Comparison of ENCODE assay signal across 21 cellular contexts in genomic region chr6:15378864-15379263, GRCh38.
A peak's percentile ranks its signal among the peaks of the same experiment; 100 is the strongest.
DNase-seq lines count a peak whose midpoint lies in the region; ATAC-seq, FAIRE-seq and TF ChIP-seq lines count a peak whose summit lies in the region.
"Had no signal": no experiment of that assay in that cellular context is flagged by ENCODE, and none has a peak within 500 bp of the region (broad histone marks: within the 10 kb centered on the region; RNA-seq: fewer than 3 reads in every experiment).

No MANE protein-coding gene starts in this region.

- H2AK5ac ChIP-seq in H1 (ENCODE audit: low read depth, low read length): no peak overlapping the region

- H3K56ac ChIP-seq in H1 (replicated peaks; ENCODE audit: insufficient read length, low read depth, low read length): no peak overlapping the region

- no peaks in the 10 kb centered on the region for H3K36me3 ChIP-seq in SK-N-SH (replicated peaks in 1 of 2; ENCODE audit: control insufficient read depth in 1 of 2, insufficient read depth in 2 of 2, low read length in 1 of 2)
- peaks cover 0 to 25% (median 9%) of the 10 kb centered on the region in 4 experiments; a peak in 4 of 8 replicates for H3K36me3 ChIP-seq in H1 (ENCODE audit: control insufficient read depth in 2 of 4, insufficient read depth in 4 of 4, low read length in 3 of 4)
- peaks cover 3% of the 10 kb centered on the region for H3K36me3 ChIP-seq in H7 (replicated peaks; ENCODE audit: control insufficient read depth, insufficient read depth, low read length)
- no peaks in the 10 kb centered on the region for H3K36me3 ChIP-seq in pancreas

- H3K4ac ChIP-seq in H1 (replicated peaks; ENCODE audit: insufficient read length, low read depth, low read length): no peak overlapping the region

- H3K14ac ChIP-seq in H1 (ENCODE audit: insufficient read length): no peak overlapping the region

- no peak for TF ChIP-seq EP300 in SK-N-SH (IDR thresholded peaks at IDR 0.05; ENCODE audit: borderline replicate concordance in 1 of 2, low read depth in 1 of 2, low read length in 1 of 2)
- TF ChIP-seq EP300 in H1 (IDR thresholded peaks at IDR 0.05; ENCODE audit: borderline replicate concordance in 1 of 2, low read depth in 2 of 2, low read length in 2 of 2): no peak

- TF ChIP-seq POLR2A in H1 (IDR thresholded peaks at IDR 0.05; ENCODE audit: control extremely low read depth in 1 of 2, low read depth in 2 of 2, low read length in 2 of 2): no peak

- TF ChIP-seq RAD21 in SK-N-SH (IDR thresholded peaks at IDR 0.05; ENCODE audit: low read length): no peak
- no peak for TF ChIP-seq RAD21 in H1 (IDR thresholded peaks at IDR 0.05 in 1 of 2, conservative IDR thresholded peaks at IDR 0.05 in 1 of 2; ENCODE audit: low read depth in 2 of 2, low read length in 2 of 2)

- H3K4me1 ChIP-seq in SK-N-SH (ENCODE audit: control insufficient read depth in 1 of 2, insufficient read depth in 2 of 2, low read depth in 1 of 2, low read length in 1 of 2) (peaks cover 0 to 2% of the 10 kb centered on the region in 2 experiments; a peak in 1 of 4 replicates), H1 (replicated peaks in 1 of 4; ENCODE audit: control insufficient read depth in 3 of 4, insufficient read depth in 4 of 4, low read length in 3 of 4) (peaks cover 3 to 41% (median 14%) of the 10 kb centered on the region in 4 experiments; a peak in 5 of 7 replicates), pancreas (peaks cover 0 to 4% (median 0%) of the 10 kb centered on the region in 3 donors)

- H2BK12ac ChIP-seq in H1 (ENCODE audit: low read depth, low read length): no peak overlapping the region

- H3K27me3 ChIP-seq in SK-N-SH (ENCODE audit: insufficient read depth): no peaks in the 10 kb centered on the region
- H3K27me3 ChIP-seq in H1 (replicated peaks in 1 of 4; ENCODE audit: control insufficient read depth in 3 of 4, extremely low read depth in 1 of 4, insufficient read depth in 3 of 4, low read length in 3 of 4): no peaks in the 10 kb centered on the region
- no peaks in the 10 kb centered on the region for H3K27me3 ChIP-seq in H7 (ENCODE audit: control insufficient read depth, insufficient read depth, low read length)
- H3K27me3 ChIP-seq in pancreas: no peaks in the 10 kb centered on the region

- ATAC-seq in SK-N-SH treated with all-trans-retinoic acid at 6 μM for 48 hours: no peak
- no peak for ATAC-seq in pancreas
- ATAC-seq: CD8-positive, alpha-beta T cell; Right ventricle myocardium inferior had no signal

- FAIRE-seq in H1 (lab: Jason Lieb, UNC) (no peak), pancreas (lab: Jason Lieb, UNC) (no peak)
- FAIRE-seq: GM12892, GM18507, RCC 7860 had no signal

- H2BK5ac ChIP-seq in H1 (ENCODE audit: low read depth, low read length): no peak overlapping the region

- POLR2A ChIA-PET in SK-N-SH (lab: Yijun Ruan, JAX) (no interaction called here), H1 (lab: Charles Lee; ENCODE audit: partially characterized antibody) (interaction anchor here (0.9 to 2.0 kb wide), 3 partner anchors 11 to 24 kb away, joined by 3 to 4 read pairs (median 3); no protein-coding TSS in a partner anchor)

- H2BK120ac ChIP-seq in H1 (replicated peaks; ENCODE audit: low read depth, low read length): no peak overlapping the region

- intact Hi-C loops in pancreas (cut with DNase I): no loop called here
- intact Hi-C loops in posterior cingulate gyrus (cut with DNase I): no loop called here

- H4K20me1 ChIP-seq in SK-N-SH (ENCODE audit: insufficient read depth) (peaks cover 9% of the 10 kb centered on the region), H1 (replicated peaks in 1 of 2; ENCODE audit: control insufficient read depth in 1 of 2, insufficient read depth in 2 of 2, low read length in 2 of 2) (peaks cover 52 to 78% of the 10 kb centered on the region in 2 experiments)

- no peak overlapping the region for H3K18ac ChIP-seq in H1 (ENCODE audit: extremely low read depth, low read length)

- no peaks in the 10 kb centered on the region for H3K9me2 ChIP-seq in SK-N-SH

- no peak overlapping the region for H3K27ac ChIP-seq in SK-N-SH (ENCODE audit: low read depth in 2 of 2, low read length in 1 of 2)
- no peak overlapping the region for H3K27ac ChIP-seq in H1 (ENCODE audit: low read depth, low read length)
- no peak overlapping the region for H3K27ac ChIP-seq in pancreas
- H3K27ac ChIP-seq: GM23248 had no signal

- H3K4me3 ChIP-seq in SK-N-SH (ENCODE audit: low read depth in 2 of 2, low read length in 1 of 2) (no peak overlapping the region), H1 (ENCODE audit: extremely low read depth in 1 of 4, insufficient read depth in 2 of 4, low read depth in 3 of 4, low read length in 4 of 4) (no peak overlapping the region), H7 (ENCODE audit: insufficient read depth, low read depth, low read length) (no peak overlapping the region), pancreas (no peak overlapping the region)
- H3K4me3 ChIP-seq: GM23248 had no signal

- no peak overlapping the region for H4K91ac ChIP-seq in H1 (replicated peaks; ENCODE audit: insufficient read length, low read length)

- no peak overlapping the region for H3K23ac ChIP-seq in H1 (ENCODE audit: insufficient read length)

- TF ChIP-seq CTCF in SK-N-SH (IDR thresholded peaks at IDR 0.05): no peak
- no peak for TF ChIP-seq CTCF in H1 (IDR thresholded peaks at IDR 0.05; ENCODE audit: control extremely low read depth in 1 of 3, insufficient read depth in 1 of 3, low read depth in 1 of 3, low read length in 3 of 3)
- TF ChIP-seq CTCF in pancreas (IDR thresholded peaks at IDR 0.05): no peak

- H3F3A ChIP-seq in SK-N-SH (replicated peaks; ENCODE audit: insufficient read depth): peaks cover 3% of the 10 kb centered on the region

- H3K4me2 ChIP-seq in SK-N-SH (no peak overlapping the region), H1 (ENCODE audit: insufficient read depth in 1 of 2, low read depth in 2 of 2, low read length in 2 of 2) (no peak overlapping the region; a peak in 1 of 4 replicates)

- peaks cover 12% of the 10 kb centered on the region; the same call in 1 of the 2 replicates for H3K79me2 ChIP-seq in SK-N-SH (ENCODE audit: insufficient read depth)
- peaks cover 90 to 100% of the 10 kb centered on the region in 2 experiments for H3K79me2 ChIP-seq in H1 (ENCODE audit: control insufficient read depth in 1 of 2, insufficient read depth in 2 of 2, low read length in 2 of 2)

- no peak overlapping the region for H3K9ac ChIP-seq in SK-N-SH
- H3K9ac ChIP-seq in H1 (replicated peaks in 1 of 4; ENCODE audit: extremely low read depth in 1 of 4, low read depth in 3 of 4, low read length in 3 of 4): no peak overlapping the region
- H3K9ac ChIP-seq: GM23248 had no signal

- H3K23me2 ChIP-seq in H1 (ENCODE audit: low read depth, low read length): no peaks in the 10 kb centered on the region

- H4K5ac ChIP-seq in H1 (ENCODE audit: insufficient read length, low read depth, low read length): no peak overlapping the region

- CTCF ChIA-PET in SK-N-SH (lab: Yijun Ruan, JAX) (interaction anchor here (0.7 to 1.8 kb wide), 4 partner anchors 10 to 1331 kb away, joined by 3 to 6 read pairs (median 3); no protein-coding TSS in a partner anchor), H1 (lab: Charles Lee; ENCODE audit: partially characterized antibody) (interaction anchor here (0.6 to 1.8 kb wide), 2 partner anchors 11 to 129 kb away, joined by 3 to 7 read pairs; no protein-coding TSS in a partner anchor)

- H2AFZ ChIP-seq in SK-N-SH (ENCODE audit: low read depth): no peak overlapping the region
- H2AFZ ChIP-seq in H1 (ENCODE audit: low read length): no peak overlapping the region
- H2AFZ ChIP-seq: GM23248 had no signal

- 87% methylated on average over 4 of the region's 4 CpGs for WGBS in SK-N-SH (ENCODE audit: low lambda C conversion rate)
- WGBS in H1 (ENCODE audit: extremely low coverage in 1 of 2, insufficient coverage in 1 of 2, insufficient read length in 1 of 2, insufficient replicate concordance in 2 of 2, low coverage in 1 of 2, low lambda C conversion rate in 2 of 2, missing lambda C conversion rate in 1 of 2), 2 experiments: 80% methylated on average over 4 of the region's 4 CpGs; no CpG with 5 or more reads in 1 of the 2 experiments
- WGBS in pancreas, 2 donors: 72% methylated on average over 4 of the region's 4 CpGs

- no peak overlapping the region for H4K8ac ChIP-seq in H1 (ENCODE audit: extremely low read depth, insufficient read depth, low read length)

- H3K9me3 ChIP-seq in SK-N-SH (no peaks in the 10 kb centered on the region), H1 (ENCODE audit: insufficient read depth in 2 of 2, low read depth in 1 of 2, low read length in 1 of 2) (no peaks in the 10 kb centered on the region), pancreas (no peaks in the 10 kb centered on the region)

- no peak overlapping the region for H2BK15ac ChIP-seq in H1 (ENCODE audit: low read length)

- H2BK20ac ChIP-seq in H1 (ENCODE audit: low read length): no peak overlapping the region

- DNase-seq in SK-N-SH (peak; percentile 30), NCI-H69 (lab: John Stamatoyannopoulos, UW) (peak; percentile 38), H1 (ENCODE audit: low read depth in 1 of 2, low spot score in 2 of 2) (no peak), smooth muscle cell of the brain vasculature (ENCODE audit: low read depth, low spot score) (peak; percentile 53), H7 (no peak), pancreas (no peak), posterior cingulate gyrus (no peak)
- DNase-seq: Calu3; CD8-positive, alpha-beta T cell; EL; GM23248; KBM-7; NCI-H1930; NCI-H345; NCI-H526 treated with DMSO at 0.1 percent for 48 hours; NK-92 treated with Interleukin-12 subunit alpha and Interleukin-12 subunit beta, amount 100 ng/mL, for 24 hours had no signal

- peaks cover 6% of the 10 kb centered on the region; the same call in 1 of the 2 replicates for H3K79me1 ChIP-seq in H1 (ENCODE audit: low read depth, low read length)

TF ChIP-seq in SK-N-SH treated with all-trans-retinoic acid at 6 μM for 48 hours, 23 proteins besides CTCF, POLR2A, EP300 and RAD21:
- TF ChIP-seq TOX (CRISPR knock-in tag; IDR thresholded peaks at IDR 0.05; ENCODE audit: borderline replicate concordance): no peak
- no peak for TF ChIP-seq BACH2 (CRISPR knock-in tag; IDR thresholded peaks at IDR 0.05; ENCODE audit: borderline replicate concordance)
- TF ChIP-seq RARB (CRISPR knock-in tag; IDR thresholded peaks at IDR 0.05): no peak
- no peak for TF ChIP-seq ZNF70 (CRISPR knock-in tag; IDR thresholded peaks at IDR 0.05)
TF ChIP-seq in SK-N-SH treated with all-trans-retinoic acid at 6 μM for 48 hours: peak in this region for 0.

TF ChIP-seq in H1, 55 proteins besides CTCF, POLR2A, EP300 and RAD21:
- peak; percentile 59; the same call in 1 of the 2 replicates for TF ChIP-seq POLR2AphosphoS5 (IDR thresholded peaks at IDR 0.05; ENCODE audit: low read depth, low read length)
- TF ChIP-seq RBBP5 (IDR thresholded peaks at IDR 0.05; ENCODE audit: borderline replicate concordance, low read depth, low read length): no peak

Comparison
In these comparisons a context has a peak if more than half of its experiments do, and no peak if none do; other contexts are left out.
1. DNase-seq: peak in SK-N-SH (single experiment), NCI-H69 (single experiment) and smooth muscle cell of the brain vasculature (single experiment); none in H1 (0 of 2), H7 (single experiment), pancreas (0 of 6) and posterior cingulate gyrus (0 of 10).
2. Of the 17 proteins assayed by ChIP-seq in both H1 and SK-N-SH: peak only in H1: POLR2AphosphoS5; only in SK-N-SH: none; in both: none; in neither: 16.